8 cellular contexts compared by ENCODE assay signal in genomic region chrX:119757979-119758681, GRCh38. TPM values are rescaled to one million over a fixed set of nuclear protein-coding genes. Genes with fewer than 3 reads are reported as not detected.
DNase-seq lines count a peak whose midpoint lies in the region; ATAC-seq and TF ChIP-seq lines count a peak whose summit lies in the region.

Gene SOWAHD, plus strand, starts transcription at chrX:119758588. Its CDS starts 80 bp downstream, at chrX:119758668.

- intact Hi-C loops in heart left ventricle (cut with DNase I): no loop called here

- peak within 1 kb of the TSS; percentile 29 to 67 (median 48) for H3K4me3 ChIP-seq in heart left ventricle

- H3K4me3 Mint-ChIP-seq in activated naive CD4-positive, alpha-beta T cell treated with anti-CD3 and anti-CD28 coated beads, Interleukin-2, amount 10 ng/mL, durations not matched to agents 7 days and 5 days: peak within 1 kb of the TSS; percentile 73
- H3K4me3 Mint-ChIP-seq in progenitor cell of endocrine pancreas (ENCODE audit: low read depth): peak within 1 kb of the TSS; percentile 83

- DNase-seq in NCI-H1436 (lab: John Stamatoyannopoulos, UW): peak; percentile 23
- no peak for DNase-seq in NCI-H1436 treated with DMSO at 0.1 percent for 48 hours (lab: John Stamatoyannopoulos, UW)
- peak; percentile 38 for DNase-seq in NCI-H226
- DNase-seq in activated naive CD4-positive, alpha-beta T cell treated with anti-CD3 and anti-CD28 coated beads, Interleukin-2, amount 10 ng/mL, durations not matched to agents 7 days and 5 days: peak; percentile 61
- peak in 4 of 5 donors; percentile 30 to 72 (median 50) for DNase-seq in heart left ventricle
- DNase-seq in progenitor cell of endocrine pancreas (ENCODE audit: low spot score, unreplicated experiment): peak; percentile 26

- CTCF ChIA-PET in activated naive CD4-positive, alpha-beta T cell treated with anti-CD3 and anti-CD28 coated beads, Interleukin-2, amount 10 ng/mL, durations not matched to agents 7 days and 5 days (lab: Charles Lee): interaction anchor here (0.7 to 2.7 kb wide), 5 partner anchors 16 to 99 kb away, joined by 3 to 13 read pairs (median 3); partner anchors contain the start of gene RPL39

- H3K27ac Mint-ChIP-seq in activated naive CD4-positive, alpha-beta T cell treated with anti-CD3 and anti-CD28 coated beads, Interleukin-2, amount 10 ng/mL, durations not matched to agents 7 days and 5 days: peak within 1 kb of the TSS; percentile 99
- H3K27ac Mint-ChIP-seq in progenitor cell of endocrine pancreas: peak within 1 kb of the TSS; percentile 95

- TF ChIP-seq POLR2A in heart left ventricle (IDR thresholded peaks at IDR 0.05): no peak

- H3K4me1 Mint-ChIP-seq in activated naive CD4-positive, alpha-beta T cell treated with anti-CD3 and anti-CD28 coated beads, Interleukin-2, amount 10 ng/mL, durations not matched to agents 7 days and 5 days: peaks cover 59% of the 10 kb centered on the region
- H3K4me1 Mint-ChIP-seq in progenitor cell of endocrine pancreas (ENCODE audit: low read depth): peaks cover 10% of the 10 kb centered on the region

- no peaks in the 10 kb centered on the region for H3K9me3 Mint-ChIP-seq in activated naive CD4-positive, alpha-beta T cell treated with anti-CD3 and anti-CD28 coated beads, Interleukin-2, amount 10 ng/mL, durations not matched to agents 7 days and 5 days
- peaks cover 3% of the 10 kb centered on the region for H3K9me3 Mint-ChIP-seq in progenitor cell of endocrine pancreas (ENCODE audit: low read depth)

- peaks cover 0 to 21% (median 0%) of the 10 kb centered on the region in 9 donors for H3K27me3 ChIP-seq in heart left ventricle

- H3K36me3 Mint-ChIP-seq in activated naive CD4-positive, alpha-beta T cell treated with anti-CD3 and anti-CD28 coated beads, Interleukin-2, amount 10 ng/mL, durations not matched to agents 7 days and 5 days: no peaks in the 10 kb centered on the region
- H3K36me3 Mint-ChIP-seq in progenitor cell of endocrine pancreas (ENCODE audit: insufficient read depth): no peaks in the 10 kb centered on the region

- H3K27me3 Mint-ChIP-seq in activated naive CD4-positive, alpha-beta T cell treated with anti-CD3 and anti-CD28 coated beads, Interleukin-2, amount 10 ng/mL, durations not matched to agents 7 days and 5 days: no peaks in the 10 kb centered on the region
- peaks cover 11% of the 10 kb centered on the region for H3K27me3 Mint-ChIP-seq in progenitor cell of endocrine pancreas

- TF ChIP-seq CTCF in heart left ventricle (IDR thresholded peaks at IDR 0.05): no peak
- no peak for TF ChIP-seq CTCF in progenitor cell of endocrine pancreas (IDR thresholded peaks at IDR 0.05; ENCODE audit: unreplicated experiment)

- WGBS in heart left ventricle, 4 donors: 1 to 40% (median 19%) methylated on average over 20 to 51 of the region's 51 CpGs

- peaks cover 0 to 42% (median 0%) of the 10 kb centered on the region in 12 donors for H3K4me1 ChIP-seq in heart left ventricle

- H3K9me3 ChIP-seq in heart left ventricle: no peaks in the 10 kb centered on the region

- peak within 1 kb of the TSS in 2 of 12 donors; percentile 3 to 85 for H3K27ac ChIP-seq in heart left ventricle

- peak in 3 of 4 donors; percentile 52 to 68 (median 53) for ATAC-seq in heart left ventricle
- ATAC-seq in HG02610 (IDR thresholded peaks at IDR 0.05; ENCODE audit: unreplicated experiment): no peak
- ATAC-seq in GM21619 (IDR thresholded peaks at IDR 0.05; ENCODE audit: unreplicated experiment): no peak

- H3K36me3 ChIP-seq in heart left ventricle: no peaks in the 10 kb centered on the region

RNA-seq across cellular contexts. Expression of gene SOWAHD, which starts in this region (rescaled TPM):
- 1 to 10 TPM in 1 of 9 donors, under 1 TPM in 3, not detected in 5; 0.15 to 2.1 (median 0.45) TPM for total RNA-seq in heart left ventricle
- polyA plus RNA-seq in heart left ventricle: under 1 TPM; 0.17 to 0.19 TPM
- total RNA-seq in progenitor cell of endocrine pancreas: 0.69 and 0.91 TPM in 2 replicates

Comparison
In these comparisons a context has a peak if more than half of its experiments do, and no peak if none do; other contexts are left out.
1. Peak in DNase-seq in progenitor cell of endocrine pancreas; RNA of the gene not detected or under 1 TPM.
2. ATAC-seq: peak in heart left ventricle (3 of 4); none in HG02610 (single experiment) and GM21619 (single experiment).